In genomic region chr11:8988329-8989234, GRCh38 we compare ENCODE assay signal across 17 cellular contexts. TPM values are rescaled to one million over a fixed set of nuclear protein-coding genes. Genes with fewer than 3 reads are reported as not detected.
DNase-seq lines count a peak whose midpoint lies in the region; ATAC-seq and TF ChIP-seq lines count a peak whose summit lies in the region.
"Had no signal": no experiment of that assay in that cellular context is flagged by ENCODE, and none has a peak within 500 bp of the region (broad histone marks: within the 10 kb centered on the region; RNA-seq: fewer than 3 reads in every experiment).

No MANE protein-coding gene starts in this region.

- BruUV-seq in HCT116 (replicated peaks; lab: Mats Ljungman, UMichigan): no TSS peak

- no peak overlapping the region for H4K8ac ChIP-seq in trophoblast cell (ENCODE audit: low read depth, low read length)

- no peaks in the 10 kb centered on the region for H3K9me2 ChIP-seq in HCT116 (ENCODE audit: insufficient read depth)
- H3K9me2 ChIP-seq in SK-N-SH: no peaks in the 10 kb centered on the region

- no peak for DNase-seq in HCT116 (ENCODE audit: low read depth, low spot score)
- no peak for DNase-seq in SK-N-SH
- peak; percentile 90 for DNase-seq in erythroblast (lab: John Stamatoyannopoulos, UW)
- peak; percentile 46 to 62 for DNase-seq in trophoblast cell
- no peak for DNase-seq in right cardiac atrium
- DNase-seq in HuH-7 (ENCODE audit: low spot score): no peak
- DNase-seq in aorta: no peak
- DNase-seq in SIG-M5 (lab: John Stamatoyannopoulos, UW): no peak
- DNase-seq: activated CD4-positive, alpha-beta T cell treated with anti-CD3 and anti-CD28 coated beads for 1 hour; activated naive CD8-positive, alpha-beta T cell treated with anti-CD3 and anti-CD28 coated beads, Interleukin-2, amount 10 ng/mL, durations not matched to agents 7 days and 5 days; COR-L47; NCI-H1436 treated with DMSO at 0.1 percent for 48 hours; upper lobe of right lung had no signal

- H3K79me2 ChIP-seq in HCT116 (ENCODE audit: insufficient read depth, low read length) (no peaks in the 10 kb centered on the region), SK-N-SH (ENCODE audit: insufficient read depth) (no peaks in the 10 kb centered on the region), trophoblast cell (ENCODE audit: control insufficient read depth, insufficient read depth, low read length, poor library complexity) (no peaks in the 10 kb centered on the region)

- TF ChIP-seq RAD21 in HCT116 (IDR thresholded peaks at IDR 0.05; ENCODE audit: low read depth) (no peak), SK-N-SH (IDR thresholded peaks at IDR 0.05; ENCODE audit: low read length) (no peak)

- H3K9me3 ChIP-seq in HCT116 (ENCODE audit: control insufficient read depth in 1 of 2, insufficient read depth in 1 of 2, low read depth in 1 of 2, low read length in 2 of 2) (no peaks in the 10 kb centered on the region), SK-N-SH (no peaks in the 10 kb centered on the region), trophoblast cell (ENCODE audit: insufficient read depth, low read depth, low read length) (no peaks in the 10 kb centered on the region), right cardiac atrium (ENCODE audit: control insufficient read depth, low read length) (no peaks in the 10 kb centered on the region), aorta (ENCODE audit: control insufficient read depth, low read length) (no peaks in the 10 kb centered on the region)
- H3K9me3 ChIP-seq: upper lobe of right lung had no signal

- H4K91ac ChIP-seq in trophoblast cell (ENCODE audit: low read depth, low read length): no peak overlapping the region

- H3K4ac ChIP-seq in trophoblast cell (ENCODE audit: low read depth, low read length): no peak overlapping the region

- peak overlapping the region; percentile 19; the same call in 1 of the 2 replicates for H3K4me2 ChIP-seq in HCT116 (ENCODE audit: low read length)
- H3K4me2 ChIP-seq in SK-N-SH: peak overlapping the region; percentile 29
- H3K4me2 ChIP-seq in trophoblast cell (ENCODE audit: low read length): no peak overlapping the region

- H3K18ac ChIP-seq in trophoblast cell (ENCODE audit: low read length): no peak overlapping the region

- no peak overlapping the region for H2AK5ac ChIP-seq in trophoblast cell (ENCODE audit: low read length)

- H2BK12ac ChIP-seq in trophoblast cell (ENCODE audit: low read length): no peak overlapping the region

- H4K12ac ChIP-seq in trophoblast cell (ENCODE audit: low read depth, low read length): no peak overlapping the region

- H3K36me3 ChIP-seq in HCT116 (ENCODE audit: control insufficient read depth in 1 of 2, insufficient read depth in 2 of 2, low read length in 2 of 2) (no peaks in the 10 kb centered on the region), SK-N-SH (replicated peaks in 1 of 2; ENCODE audit: control insufficient read depth in 1 of 2, insufficient read depth in 2 of 2, low read length in 1 of 2) (no peaks in the 10 kb centered on the region), trophoblast cell (ENCODE audit: control insufficient read depth in 1 of 2, insufficient read depth in 2 of 2, low read length in 2 of 2) (no peaks in the 10 kb centered on the region), aorta (ENCODE audit: control insufficient read depth in 1 of 2, insufficient read depth in 2 of 2, low read length in 1 of 2) (no peaks in the 10 kb centered on the region)
- H3K36me3 ChIP-seq: upper lobe of right lung had no signal

- H2AFZ ChIP-seq in HCT116 (ENCODE audit: low read depth, low read length, poor library complexity, severe bottlenecking): no peak overlapping the region
- H2AFZ ChIP-seq in SK-N-SH (ENCODE audit: low read depth): no peak overlapping the region
- H2AFZ ChIP-seq in trophoblast cell (ENCODE audit: insufficient read depth, low read length, poor library complexity): no peak overlapping the region

- H2BK5ac ChIP-seq in trophoblast cell (ENCODE audit: low read depth, low read length, poor library complexity): no peak overlapping the region

- POLR2A ChIA-PET in HCT116 (lab: Charles Lee) (no interaction called here), SK-N-SH (lab: Yijun Ruan, JAX) (no interaction called here)

- H4K20me1 ChIP-seq in HCT116 (ENCODE audit: insufficient read depth) (no peaks in the 10 kb centered on the region), SK-N-SH (ENCODE audit: insufficient read depth) (no peaks in the 10 kb centered on the region)

- no peak overlapping the region for H3K4me3 ChIP-seq in HCT116 (replicated peaks in 1 of 2; ENCODE audit: low read depth in 1 of 2, low read length in 2 of 2)
- H3K4me3 ChIP-seq in SK-N-SH (ENCODE audit: low read depth in 2 of 2, low read length in 1 of 2): no peak overlapping the region
- no peak overlapping the region for H3K4me3 ChIP-seq in trophoblast cell (ENCODE audit: low read depth, low read length)
- no peak overlapping the region for H3K4me3 ChIP-seq in right cardiac atrium (ENCODE audit: low read length)
- no peak overlapping the region for H3K4me3 ChIP-seq in aorta (ENCODE audit: low read length in 2 of 2)
- H3K4me3 ChIP-seq: upper lobe of right lung had no signal

- H2BK120ac ChIP-seq in trophoblast cell (ENCODE audit: insufficient read depth, low read length, poor library complexity): no peak overlapping the region

- H3K79me1 ChIP-seq in trophoblast cell (ENCODE audit: low read length): no peaks in the 10 kb centered on the region

- H3K23ac ChIP-seq in trophoblast cell (ENCODE audit: low read length): no peak overlapping the region

- peaks cover 15% of the 10 kb centered on the region for H3F3A ChIP-seq in SK-N-SH (replicated peaks; ENCODE audit: insufficient read depth)

- WGBS in SK-N-SH (ENCODE audit: low lambda C conversion rate): 61% methylated on average over 2 of the region's 3 CpGs
- WGBS in trophoblast cell (ENCODE audit: extremely low coverage, insufficient coverage, insufficient read length): no CpG with 5 or more reads among the region's 3 CpGs
- WGBS in right cardiac atrium: 84% methylated on average over 3 of the region's 3 CpGs
- whole genome bisulfite sequencing in aorta, 2 donors: 63 to 79% methylated on average over 3 of the region's 3 CpGs

- H3K27ac ChIP-seq in HCT116 (ENCODE audit: low read depth, low read length): no peak overlapping the region
- H3K27ac ChIP-seq in SK-N-SH (ENCODE audit: low read depth in 2 of 2, low read length in 1 of 2): peak overlapping the region in 1 of 2 experiments; percentile 29; a peak in 2 of 4 replicates
- H3K27ac ChIP-seq in trophoblast cell (ENCODE audit: low read depth, low read length): no peak overlapping the region
- no peak overlapping the region for H3K27ac ChIP-seq in right cardiac atrium (ENCODE audit: low read length)
- no peak overlapping the region for H3K27ac ChIP-seq in aorta (ENCODE audit: low read depth in 1 of 2, low read length in 2 of 2)
- H3K27ac ChIP-seq: upper lobe of right lung had no signal

- RAD21 ChIA-PET in HCT116 (lab: Charles Lee; ENCODE audit: low non-redundant PET in 1 of 2, low total read pairs in 2 of 2, uncharacterized antibody in 2 of 2, unreplicated experiment in 2 of 2): no interaction called here

- no peak for ATAC-seq in HCT116
- no peak for ATAC-seq in right cardiac atrium
- no peak for ATAC-seq in aorta (ENCODE audit: low FRiP score)
- ATAC-seq: stimulated activated memory B cell treated with anti-CD40 and anti-IgM and Interleukin-4, amounts not matched to agents 10 μg/mL and 1 μg/mL and 100 μg/mL, for 72 hours; upper lobe of right lung had no signal

- no peak for TF ChIP-seq EP300 in SK-N-SH (IDR thresholded peaks at IDR 0.05; ENCODE audit: borderline replicate concordance in 1 of 2, low read depth in 1 of 2, low read length in 1 of 2)

- H3K27me3 ChIP-seq in HCT116 (ENCODE audit: insufficient read depth, low read length) (no peaks in the 10 kb centered on the region), SK-N-SH (ENCODE audit: insufficient read depth) (no peaks in the 10 kb centered on the region), trophoblast cell (ENCODE audit: insufficient read depth, low read length) (no peaks in the 10 kb centered on the region), right cardiac atrium (ENCODE audit: control insufficient read depth, insufficient read depth) (no peaks in the 10 kb centered on the region), aorta (ENCODE audit: control insufficient read depth in 1 of 2, insufficient read depth in 2 of 2, low read length in 1 of 2) (no peaks in the 10 kb centered on the region)
- H3K27me3 ChIP-seq: upper lobe of right lung had no signal

- H3K14ac ChIP-seq in trophoblast cell (ENCODE audit: low read length): no peak overlapping the region

- TF ChIP-seq POLR2A in HCT116 (IDR thresholded peaks at IDR 0.05; ENCODE audit: borderline replicate concordance, extremely low read depth, insufficient read depth, insufficient read length) (no peak), erythroblast (IDR thresholded peaks at IDR 0.05; ENCODE audit: low read length) (peak; percentile 55)

- H3K4me1 ChIP-seq in HCT116 (ENCODE audit: control insufficient read depth in 1 of 2, insufficient read depth in 2 of 2, low read length in 2 of 2) (peaks cover 0 to 12% of the 10 kb centered on the region in 2 experiments; a peak in 2 of 4 replicates), SK-N-SH (ENCODE audit: control insufficient read depth in 1 of 2, insufficient read depth in 2 of 2, low read depth in 1 of 2, low read length in 1 of 2) (peaks cover 0 to 10% of the 10 kb centered on the region in 2 experiments; a peak in 2 of 4 replicates), trophoblast cell (ENCODE audit: control insufficient read depth in 1 of 2, insufficient read depth in 2 of 2, low read length in 2 of 2) (peaks cover 0 to 3% of the 10 kb centered on the region in 2 experiments), right cardiac atrium (ENCODE audit: control insufficient read depth, insufficient read depth, low read length) (no peaks in the 10 kb centered on the region), aorta (ENCODE audit: control insufficient read depth in 1 of 2, insufficient read depth in 2 of 2, low read length in 2 of 2) (peaks cover 2 to 3% of the 10 kb centered on the region in 2 donors)
- H3K4me1 ChIP-seq: upper lobe of right lung had no signal

- intact Hi-C loops in HCT116 (cut with micrococcal nuclease) (no loop called here), right cardiac atrium (cut with DNase I) (no loop called here), aorta (cut with DNase I) (no loop called here)

- TF ChIP-seq CTCF in HCT116 (IDR thresholded peaks at IDR 0.05 in 2 of 3, conservative IDR thresholded peaks at IDR 0.05 in 1 of 3; ENCODE audit: borderline replicate concordance in 1 of 3, insufficient read depth in 1 of 3, low read depth in 2 of 3, low read length in 2 of 3) (no peak), SK-N-SH (IDR thresholded peaks at IDR 0.05) (no peak)

- no peak overlapping the region for H3K9ac ChIP-seq in HCT116 (ENCODE audit: low read length)
- H3K9ac ChIP-seq in SK-N-SH: no peak overlapping the region
- H3K9ac ChIP-seq in trophoblast cell (ENCODE audit: low read length): no peak overlapping the region

- CTCF ChIA-PET in HCT116 (lab: Charles Lee) (interaction anchor here (1.5 kb wide), 1 partner anchor 18 kb away, joined by 3 read pairs; no protein-coding TSS in a partner anchor), SK-N-SH (lab: Yijun Ruan, JAX) (interaction anchor here (0.9 kb wide), 1 partner anchor 27 kb away, joined by 3 read pairs; no protein-coding TSS in a partner anchor)

RNA-seq across cellular contexts. Expression of gene NRIP3, which starts 15.2 kb away (rescaled TPM):
- 0.15 TPM for total RNA-seq in HCT116 (2021; ENCODE audit: unreplicated experiment)
- 0.01 and 0.10 TPM in 2 replicates for polyA plus RNA-seq in HCT116 (2012)
- 2.1 and 2.6 TPM in 2 replicates for polyA plus RNA-seq in SK-N-SH (2012; rRNA removed)
- polyA plus RNA-seq in SK-N-SH (2012; cell fraction: cytosol; rRNA removed): 1.7 and 2.3 TPM in 2 replicates
- polyA plus RNA-seq in SK-N-SH (2012; cell fraction: nucleus; rRNA removed): 1.7 and 3.4 TPM in 2 replicates
- 0.60 and 0.64 TPM in 2 replicates for polyA plus RNA-seq in trophoblast cell (2013)
- 1 to 10 TPM; 1.7 to 3.8 (median 2.3) TPM for total RNA-seq in right cardiac atrium
- polyA plus RNA-seq in right cardiac atrium: 1.00 TPM
- total RNA-seq in aorta: 1 to 10 TPM; 1.9 to 2.6 TPM
- polyA plus RNA-seq in aorta: 1 to 10 TPM in 1 of 2 donors, under 1 TPM in 1; 0.63 to 1.3 TPM

RNA-seq across cellular contexts. Expression of gene TMEM9B, which starts 24.3 kb away (rescaled TPM):
- total RNA-seq in HCT116 (2021; ENCODE audit: unreplicated experiment): 26.8 TPM
- 14.9 and 19.6 TPM in 2 replicates for polyA plus RNA-seq in HCT116 (2012)
- polyA plus RNA-seq in SK-N-SH (2012; rRNA removed): 21.8 and 29.3 TPM in 2 replicates
- 35.0 and 40.0 TPM in 2 replicates for polyA plus RNA-seq in SK-N-SH (2012; cell fraction: cytosol; rRNA removed)
- 3.8 and 9.8 TPM in 2 replicates for polyA plus RNA-seq in SK-N-SH (2012; cell fraction: nucleus; rRNA removed)
- polyA plus RNA-seq in trophoblast cell (2013): 19.3 and 19.7 TPM in 2 replicates
- 10 to 100 TPM; 37.2 to 44.7 (median 40.4) TPM for total RNA-seq in right cardiac atrium
- 56.8 TPM for polyA plus RNA-seq in right cardiac atrium
- total RNA-seq in aorta: 10 to 100 TPM; 23.6 to 26.0 TPM
- polyA plus RNA-seq in aorta: 10 to 100 TPM; 20.8 to 28.7 TPM

RNA-seq across cellular contexts. Expression of gene ASCL3, which starts 45.8 kb away (rescaled TPM):
- not detected for total RNA-seq in HCT116 (2021; ENCODE audit: unreplicated experiment)
- not detected in 2 replicates for polyA plus RNA-seq in HCT116 (2012)
- not detected in 2 replicates for polyA plus RNA-seq in SK-N-SH (2012; rRNA removed)
- polyA plus RNA-seq in SK-N-SH (2012; cell fraction: cytosol; rRNA removed): not detected in 2 replicates
- polyA plus RNA-seq in SK-N-SH (2012; cell fraction: nucleus; rRNA removed): not detected in 2 replicates
- polyA plus RNA-seq in trophoblast cell (2013): not detected in 2 replicates
- not detected for total RNA-seq in right cardiac atrium
- not detected for polyA plus RNA-seq in right cardiac atrium
- total RNA-seq in aorta: not detected
- polyA plus RNA-seq in aorta: not detected
- total RNA-seq: activated naive CD8-positive, alpha-beta T cell treated with anti-CD3 and anti-CD28 coated beads, Interleukin-2, amount 10 ng/mL, durations not matched to agents 7 days and 5 days; fibroblast of lung; lung microvascular endothelial cell; NCI-H460; upper lobe of right lung had no signal
- polyA plus RNA-seq: fibroblast of lung had no signal

RNA-seq across cellular contexts. Expression of gene C11orf16, which starts 55.8 kb away (rescaled TPM):
- total RNA-seq in HCT116 (2021; ENCODE audit: unreplicated experiment) (not detected), right cardiac atrium (not detected), aorta (not detected)
- not detected in 2 replicates for polyA plus RNA-seq in HCT116 (2012)
- polyA plus RNA-seq in SK-N-SH (2012; rRNA removed) (not detected in 2 replicates), right cardiac atrium (not detected), aorta (not detected)
- polyA plus RNA-seq in SK-N-SH (2012; cell fraction: cytosol; rRNA removed): not detected in 2 replicates
- polyA plus RNA-seq in SK-N-SH (2012; cell fraction: nucleus; rRNA removed): not detected in 2 replicates
- not detected in 2 replicates for polyA plus RNA-seq in trophoblast cell (2013)
- total RNA-seq: activated naive CD8-positive, alpha-beta T cell treated with anti-CD3 and anti-CD28 coated beads, Interleukin-2, amount 10 ng/mL, durations not matched to agents 7 days and 5 days; fibroblast of lung; lung microvascular endothelial cell; NCI-H460; upper lobe of right lung had no signal
- polyA plus RNA-seq: fibroblast of lung had no signal

Comparison
In these comparisons a context has a peak if more than half of its experiments do, and no peak if none do; other contexts are left out.
1. DNase-seq: peak in erythroblast (2 of 2) and trophoblast cell (2 of 2); none in HCT116 (single experiment), SK-N-SH (single experiment), right cardiac atrium (0 of 3), HuH-7 (single experiment), aorta (0 of 2) and SIG-M5 (single experiment).